In genomic region chr5:80105698-80106439, GRCh38 we compare ENCODE assay signal across 29 cellular contexts.
DNase-seq lines count a peak whose midpoint lies in the region; ATAC-seq and TF ChIP-seq lines count a peak whose summit lies in the region.
"Had no signal": no experiment of that assay in that cellular context is flagged by ENCODE, and none has a peak within 500 bp of the region (broad histone marks: within the 10 kb centered on the region; RNA-seq: fewer than 3 reads in every experiment).

No MANE protein-coding gene starts in this region.

- intact Hi-C loops in CD14-positive monocyte (cut with micrococcal nuclease), result no loop called here

- H3K27me3 Mint-ChIP-seq in central memory CD8-positive, alpha-beta T cell, result no peaks in the 10 kb centered on the region
- H3K27me3 Mint-ChIP-seq in nephron (ENCODE audit: low read depth) (no peaks in the 10 kb centered on the region), CD14-positive monocyte (ENCODE audit: low read depth in 3 of 3) (peaks cover 1 to 4% (median 4%) of the 10 kb centered on the region in 3 donors)
- H3K27me3 Mint-ChIP-seq: CD8-positive, alpha-beta memory T cell had no signal

- H3K27ac ChIP-seq in HEK293 (ENCODE audit: extremely low read depth, low read depth, low read length), result no peak overlapping the region
- H3K27ac ChIP-seq: SJSA1, testis, uterus had no signal

- H3K9me3 Mint-ChIP-seq in central memory CD8-positive, alpha-beta T cell, result peaks cover 6% of the 10 kb centered on the region
- H3K9me3 Mint-ChIP-seq in nephron (no peaks in the 10 kb centered on the region), CD14-positive monocyte (no peaks in the 10 kb centered on the region)
- H3K9me3 Mint-ChIP-seq: activated T-cell treated with anti-CD3 and anti-CD28 coated beads, Interleukin-2, amount 50 U/mL, for 4 hours; CD8-positive, alpha-beta memory T cell; neural crest cell had no signal

- no peaks in the 10 kb centered on the region for H3K36me3 ChIP-seq in HEK293 (ENCODE audit: control insufficient read depth in 2 of 2, insufficient read depth in 1 of 2, low read length in 2 of 2)
- H3K36me3 ChIP-seq: SJSA1, uterus had no signal

- H3K9me3 ChIP-seq in HEK293 (ENCODE audit: control insufficient read depth, insufficient read depth, low read depth, low read length), result no peaks in the 10 kb centered on the region
- H3K9me3 ChIP-seq: SJSA1, testis, uterus had no signal

- H3K36me3 Mint-ChIP-seq in central memory CD8-positive, alpha-beta T cell (ENCODE audit: insufficient read depth), result peaks cover 6% of the 10 kb centered on the region
- no peaks in the 10 kb centered on the region for H3K36me3 Mint-ChIP-seq in nephron (ENCODE audit: low read depth)
- peaks cover 0 to 1% of the 10 kb centered on the region in 2 donors for H3K36me3 Mint-ChIP-seq in CD14-positive monocyte
- H3K36me3 Mint-ChIP-seq: brain had no signal

- no peak for ATAC-seq in central memory CD8-positive, alpha-beta T cell (replicated peaks; ENCODE audit: extremely low read depth, poor library complexity, severe bottlenecking)
- ATAC-seq in GM21367 (IDR thresholded peaks at IDR 0.05; ENCODE audit: unreplicated experiment), result no peak
- ATAC-seq: activated T-cell treated with anti-CD3 and anti-CD28 coated beads, Interleukin-2, amount 50 U/mL, for 4 hours had no signal

- DNase-seq in SKM-1 treated with dmso at 0.1 percent for 144 hours (lab: John Stamatoyannopoulos, UW; ENCODE audit: unreplicated experiment), result peak; percentile 28
- no peak for DNase-seq in SKM-1 (lab: John Stamatoyannopoulos, UW; ENCODE audit: unreplicated experiment)
- no peak for DNase-seq in central memory CD8-positive, alpha-beta T cell (ENCODE audit: low spot score in 2 of 2)
- no peak for DNase-seq in NAMALWA (ENCODE audit: low spot score)
- DNase-seq in CD14-positive monocyte (ENCODE audit: low spot score), result no peak
- DNase-seq: 8988T; activated CD4-positive, alpha-beta T cell treated with anti-CD3 and anti-CD28 coated beads for 1 hour; activated naive CD4-positive, alpha-beta T cell; activated T-cell treated with anti-CD3 and anti-CD28 coated beads, Interleukin-2, amount 50 U/mL, for 4 hours; CD8-positive, alpha-beta memory T cell; effector CD8-positive, alpha-beta T cell; erythroblast; glutamatergic neuron; KG1; MM.1S; NCI-H1436; NCI-H2081 treated with DMSO at 0.1 percent for 48 hours; NCI-H226; NCI-H69; stimulated activated naive CD4-positive, alpha-beta T cell; T-helper 1 cell; testis; uterus had no signal

- H3K4me3 ChIP-seq in HEK293 (ENCODE audit: low read depth, low read length), result no peak overlapping the region
- H3K4me3 ChIP-seq: SJSA1, testis, uterus had no signal

- H3K4me3 Mint-ChIP-seq in central memory CD8-positive, alpha-beta T cell, result no peak overlapping the region
- H3K4me3 Mint-ChIP-seq in nephron (no peak overlapping the region), CD14-positive monocyte (no peak overlapping the region)
- H3K4me3 Mint-ChIP-seq: activated T-cell treated with anti-CD3 and anti-CD28 coated beads, Interleukin-2, amount 50 U/mL, for 4 hours; brain; neural crest cell had no signal

- H3K27ac Mint-ChIP-seq in central memory CD8-positive, alpha-beta T cell (ENCODE audit: low read depth), result peak overlapping the region; percentile 13
- H3K27ac Mint-ChIP-seq in nephron, result peak overlapping the region in 2 of 3 experiments; percentile 15 to 23
- H3K27ac Mint-ChIP-seq in CD14-positive monocyte, result peak overlapping the region in 1 of 7 donors; percentile 55

- TF ChIP-seq CTCF in HEK293 (tag by site-specific recombination; IDR thresholded peaks at IDR 0.05), result no peak
- no peak for TF ChIP-seq CTCF in nephron (IDR thresholded peaks at IDR 0.05; ENCODE audit: unreplicated experiment in 3 of 3)
- TF ChIP-seq CTCF in CD14-positive monocyte (IDR thresholded peaks at IDR 0.05), result no peak

- H3K4me1 Mint-ChIP-seq in central memory CD8-positive, alpha-beta T cell, result no peaks in the 10 kb centered on the region
- peaks cover 47% of the 10 kb centered on the region for H3K4me1 Mint-ChIP-seq in nephron
- peaks cover 6% of the 10 kb centered on the region for H3K4me1 Mint-ChIP-seq in CD14-positive monocyte

- CTCF ChIA-PET in HEK293 (lab: Yijun Ruan, JAX), result no interaction called here

- no peaks in the 10 kb centered on the region for H3K4me1 ChIP-seq in HEK293 (ENCODE audit: control insufficient read depth, insufficient read depth, low read length)
- H3K4me1 ChIP-seq: SJSA1 had no signal

- POLR2A ChIA-PET in HEK293 (lab: Yijun Ruan, JAX), result no interaction called here

TF ChIP-seq in HEK293, 187 proteins besides CTCF, POLR2A, EP300 and RAD21:
- TF ChIP-seq ZNF529 (tag by site-specific recombination; IDR thresholded peaks at IDR 0.05; ENCODE audit: insufficient replicate concordance), result no peak
- TF ChIP-seq GLIS1 (tag by site-specific recombination; IDR thresholded peaks at IDR 0.05), result peak; percentile 61
- TF ChIP-seq ZIC2 (tag by site-specific recombination; IDR thresholded peaks at IDR 0.05), result peak; percentile 70
- TF ChIP-seq ZNF555 (tag by site-specific recombination; conservative IDR thresholded peaks at IDR 0.05), result no peak
